Comparison of ENCODE assay signal across 1 cellular context in the genomic region with DNA sequence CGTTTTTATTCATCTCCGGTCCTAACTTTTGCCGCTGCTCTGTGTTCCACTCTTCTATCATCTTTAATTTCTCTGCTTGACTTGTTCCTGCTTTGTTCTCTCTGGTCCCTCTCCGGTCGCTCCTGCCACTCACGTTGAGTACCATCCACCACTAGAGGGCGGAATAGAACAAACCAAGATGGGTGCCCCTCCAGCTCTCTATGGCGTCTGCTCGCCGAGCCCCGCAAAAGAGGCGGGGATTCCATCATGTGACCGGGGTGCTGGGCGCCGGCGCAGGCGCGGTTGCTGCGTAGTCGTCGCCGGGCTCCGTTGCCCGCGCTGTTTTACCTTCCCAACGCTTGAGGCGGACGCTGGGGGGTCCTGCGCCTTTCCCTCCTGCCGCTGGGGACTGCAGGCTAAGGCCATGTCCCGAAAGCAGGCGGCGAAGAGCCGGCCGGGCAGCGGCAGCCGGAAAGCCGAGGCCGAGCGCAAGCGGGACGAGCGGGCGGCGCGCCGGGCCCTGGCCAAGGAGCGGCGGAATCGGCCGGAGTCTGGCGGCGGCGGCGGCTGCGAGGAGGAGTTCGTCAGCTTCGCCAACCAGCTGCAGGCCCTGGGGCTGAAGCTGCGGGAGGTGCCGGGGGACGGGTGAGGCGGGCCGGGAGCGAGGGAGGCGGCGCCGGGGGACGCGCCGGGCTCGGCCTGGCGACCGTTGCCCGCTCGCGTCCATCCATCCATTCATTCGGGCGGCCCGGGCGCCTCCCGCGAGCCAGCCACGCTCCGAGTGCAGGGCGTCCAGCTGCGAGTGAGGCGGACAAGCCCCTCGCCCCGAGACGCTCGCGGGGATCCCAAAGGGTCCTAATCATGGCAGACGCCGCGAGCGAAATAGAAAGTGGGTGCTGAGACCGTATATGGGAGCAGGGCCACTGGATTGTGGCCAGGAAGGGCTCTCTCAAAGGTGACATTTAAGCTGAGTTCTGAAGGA.
TF ChIP-seq lines count a peak whose summit lies in the region.

A gene with protein sequence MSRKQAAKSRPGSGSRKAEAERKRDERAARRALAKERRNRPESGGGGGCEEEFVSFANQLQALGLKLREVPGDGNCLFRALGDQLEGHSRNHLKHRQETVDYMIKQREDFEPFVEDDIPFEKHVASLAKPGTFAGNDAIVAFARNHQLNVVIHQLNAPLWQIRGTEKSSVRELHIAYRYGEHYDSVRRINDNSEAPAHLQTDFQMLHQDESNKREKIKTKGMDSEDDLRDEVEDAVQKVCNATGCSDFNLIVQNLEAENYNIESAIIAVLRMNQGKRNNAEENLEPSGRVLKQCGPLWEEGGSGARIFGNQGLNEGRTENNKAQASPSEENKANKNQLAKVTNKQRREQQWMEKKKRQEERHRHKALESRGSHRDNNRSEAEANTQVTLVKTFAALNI (plus strand): TSS at position 285 of the 961 bp plus-strand sequence. CDS start 119 bp downstream, at position 404.

TF ChIP-seq in HepG2, 621 proteins besides CTCF, POLR2A, EP300 and RAD21 (continued from another document and continues in another):
- TF ChIP-seq NR2F6 (IDR thresholded peaks at IDR 0.05), result no peak
- no peak for TF ChIP-seq NR2F6 (CRISPR knock-in tag; IDR thresholded peaks at IDR 0.05)
- no peak for TF ChIP-seq MATR3 (CRISPR knock-in tag; IDR thresholded peaks at IDR 0.05)
- no peak for TF ChIP-seq AHR (CRISPR knock-in tag; IDR thresholded peaks at IDR 0.05)
- TF ChIP-seq ISX (CRISPR knock-in tag; conservative IDR thresholded peaks at IDR 0.05), result no peak
- TF ChIP-seq HDAC1 (CRISPR knock-in tag; IDR thresholded peaks at IDR 0.05), result peak; percentile 85; the same call in 1 of the 2 replicates
- no peak for TF ChIP-seq ZNF746 (CRISPR knock-in tag; IDR thresholded peaks at IDR 0.05)
- TF ChIP-seq TBP (CRISPR knock-in tag; IDR thresholded peaks at IDR 0.05), result no peak
- no peak for TF ChIP-seq HOXA7 (CRISPR knock-in tag; IDR thresholded peaks at IDR 0.05)
- TF ChIP-seq, protein P1, sequence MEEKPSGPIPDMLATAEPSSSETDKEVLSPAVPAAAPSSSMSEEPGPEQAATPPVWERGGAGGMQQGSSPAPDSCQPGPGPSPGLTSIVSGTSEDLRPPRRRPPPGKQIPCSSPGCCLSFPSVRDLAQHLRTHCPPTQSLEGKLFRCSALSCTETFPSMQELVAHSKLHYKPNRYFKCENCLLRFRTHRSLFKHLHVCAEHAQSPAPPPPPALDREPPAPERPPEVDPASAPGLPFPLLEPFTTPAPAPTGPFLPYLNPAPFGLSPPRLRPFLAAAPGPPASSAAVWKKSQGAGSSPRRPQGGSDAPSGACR (CRISPR knock-in tag; IDR thresholded peaks at IDR 0.05), result peak; percentile 88; the same call in 1 of the 2 replicates
- TF ChIP-seq FOXM1 (CRISPR knock-in tag; IDR thresholded peaks at IDR 0.05), result no peak
- TF ChIP-seq, protein P2, sequence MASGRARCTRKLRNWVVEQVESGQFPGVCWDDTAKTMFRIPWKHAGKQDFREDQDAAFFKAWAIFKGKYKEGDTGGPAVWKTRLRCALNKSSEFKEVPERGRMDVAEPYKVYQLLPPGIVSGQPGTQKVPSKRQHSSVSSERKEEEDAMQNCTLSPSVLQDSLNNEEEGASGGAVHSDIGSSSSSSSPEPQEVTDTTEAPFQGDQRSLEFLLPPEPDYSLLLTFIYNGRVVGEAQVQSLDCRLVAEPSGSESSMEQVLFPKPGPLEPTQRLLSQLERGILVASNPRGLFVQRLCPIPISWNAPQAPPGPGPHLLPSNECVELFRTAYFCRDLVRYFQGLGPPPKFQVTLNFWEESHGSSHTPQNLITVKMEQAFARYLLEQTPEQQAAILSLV (CRISPR knock-in tag; IDR thresholded peaks at IDR 0.05; ENCODE audit: borderline replicate concordance), result peak; percentile 77; the same call in 1 of the 2 replicates
- no peak for TF ChIP-seq ZNF75D (CRISPR knock-in tag; IDR thresholded peaks at IDR 0.05; ENCODE audit: borderline replicate concordance)
- TF ChIP-seq, protein P3, sequence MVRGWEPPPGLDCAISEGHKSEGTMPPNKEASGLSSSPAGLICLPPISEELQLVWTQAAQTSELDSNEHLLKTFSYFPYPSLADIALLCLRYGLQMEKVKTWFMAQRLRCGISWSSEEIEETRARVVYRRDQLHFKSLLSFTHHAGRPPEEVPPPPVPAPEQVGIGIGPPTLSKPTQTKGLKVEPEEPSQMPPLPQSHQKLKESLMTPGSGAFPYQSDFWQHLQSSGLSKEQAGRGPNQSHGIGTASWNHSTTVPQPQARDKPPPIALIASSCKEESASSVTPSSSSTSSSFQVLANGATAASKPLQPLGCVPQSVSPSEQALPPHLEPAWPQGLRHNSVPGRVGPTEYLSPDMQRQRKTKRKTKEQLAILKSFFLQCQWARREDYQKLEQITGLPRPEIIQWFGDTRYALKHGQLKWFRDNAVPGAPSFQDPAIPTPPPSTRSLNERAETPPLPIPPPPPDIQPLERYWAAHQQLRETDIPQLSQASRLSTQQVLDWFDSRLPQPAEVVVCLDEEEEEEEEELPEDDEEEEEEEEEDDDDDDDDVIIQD (CRISPR knock-in tag; IDR thresholded peaks at IDR 0.05; ENCODE audit: low read depth), result peak; percentile 93
- TF ChIP-seq KDM6A (CRISPR knock-in tag; IDR thresholded peaks at IDR 0.05; ENCODE audit: low read depth), result no peak
- TF ChIP-seq, protein P4, sequence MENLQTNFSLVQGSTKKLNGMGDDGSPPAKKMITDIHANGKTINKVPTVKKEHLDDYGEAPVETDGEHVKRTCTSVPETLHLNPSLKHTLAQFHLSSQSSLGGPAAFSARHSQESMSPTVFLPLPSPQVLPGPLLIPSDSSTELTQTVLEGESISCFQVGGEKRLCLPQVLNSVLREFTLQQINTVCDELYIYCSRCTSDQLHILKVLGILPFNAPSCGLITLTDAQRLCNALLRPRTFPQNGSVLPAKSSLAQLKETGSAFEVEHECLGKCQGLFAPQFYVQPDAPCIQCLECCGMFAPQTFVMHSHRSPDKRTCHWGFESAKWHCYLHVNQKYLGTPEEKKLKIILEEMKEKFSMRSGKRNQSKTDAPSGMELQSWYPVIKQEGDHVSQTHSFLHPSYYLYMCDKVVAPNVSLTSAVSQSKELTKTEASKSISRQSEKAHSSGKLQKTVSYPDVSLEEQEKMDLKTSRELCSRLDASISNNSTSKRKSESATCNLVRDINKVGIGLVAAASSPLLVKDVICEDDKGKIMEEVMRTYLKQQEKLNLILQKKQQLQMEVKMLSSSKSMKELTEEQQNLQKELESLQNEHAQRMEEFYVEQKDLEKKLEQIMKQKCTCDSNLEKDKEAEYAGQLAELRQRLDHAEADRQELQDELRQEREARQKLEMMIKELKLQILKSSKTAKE (CRISPR knock-in tag; IDR thresholded peaks at IDR 0.05; ENCODE audit: borderline replicate concordance), result no peak
- TF ChIP-seq SMAD3 (CRISPR knock-in tag; IDR thresholded peaks at IDR 0.05), result 0 out of 2 replicates have a peak, but pooled peaks have one; percentile 38
- TF ChIP-seq NFATC3 (CRISPR knock-in tag; IDR thresholded peaks at IDR 0.05), result no peak
- TF ChIP-seq HMGA1 (CRISPR knock-in tag; conservative IDR thresholded peaks at IDR 0.05), result no peak
- TF ChIP-seq ZNF598 (CRISPR knock-in tag; IDR thresholded peaks at IDR 0.05; ENCODE audit: borderline replicate concordance), result no peak
- no peak for TF ChIP-seq ZNF251 (CRISPR knock-in tag; IDR thresholded peaks at IDR 0.05)
- TF ChIP-seq JUND (CRISPR knock-in tag; IDR thresholded peaks at IDR 0.05), result no peak
- TF ChIP-seq, protein P5, sequence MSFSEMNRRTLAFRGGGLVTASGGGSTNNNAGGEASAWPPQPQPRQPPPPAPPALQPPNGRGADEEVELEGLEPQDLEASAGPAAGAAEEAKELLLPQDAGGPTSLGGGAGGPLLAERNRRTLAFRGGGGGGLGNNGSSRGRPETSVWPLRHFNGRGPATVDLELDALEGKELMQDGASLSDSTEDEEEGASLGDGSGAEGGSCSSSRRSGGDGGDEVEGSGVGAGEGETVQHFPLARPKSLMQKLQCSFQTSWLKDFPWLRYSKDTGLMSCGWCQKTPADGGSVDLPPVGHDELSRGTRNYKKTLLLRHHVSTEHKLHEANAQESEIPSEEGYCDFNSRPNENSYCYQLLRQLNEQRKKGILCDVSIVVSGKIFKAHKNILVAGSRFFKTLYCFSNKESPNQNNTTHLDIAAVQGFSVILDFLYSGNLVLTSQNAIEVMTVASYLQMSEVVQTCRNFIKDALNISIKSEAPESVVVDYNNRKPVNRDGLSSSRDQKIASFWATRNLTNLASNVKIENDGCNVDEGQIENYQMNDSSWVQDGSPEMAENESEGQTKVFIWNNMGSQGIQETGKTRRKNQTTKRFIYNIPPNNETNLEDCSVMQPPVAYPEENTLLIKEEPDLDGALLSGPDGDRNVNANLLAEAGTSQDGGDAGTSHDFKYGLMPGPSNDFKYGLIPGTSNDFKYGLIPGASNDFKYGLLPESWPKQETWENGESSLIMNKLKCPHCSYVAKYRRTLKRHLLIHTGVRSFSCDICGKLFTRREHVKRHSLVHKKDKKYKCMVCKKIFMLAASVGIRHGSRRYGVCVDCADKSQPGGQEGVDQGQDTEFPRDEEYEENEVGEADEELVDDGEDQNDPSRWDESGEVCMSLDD (CRISPR knock-in tag; IDR thresholded peaks at IDR 0.05; ENCODE audit: borderline replicate concordance), result no peak; the same call in none of the 2 replicates
- TF ChIP-seq, protein P6, sequence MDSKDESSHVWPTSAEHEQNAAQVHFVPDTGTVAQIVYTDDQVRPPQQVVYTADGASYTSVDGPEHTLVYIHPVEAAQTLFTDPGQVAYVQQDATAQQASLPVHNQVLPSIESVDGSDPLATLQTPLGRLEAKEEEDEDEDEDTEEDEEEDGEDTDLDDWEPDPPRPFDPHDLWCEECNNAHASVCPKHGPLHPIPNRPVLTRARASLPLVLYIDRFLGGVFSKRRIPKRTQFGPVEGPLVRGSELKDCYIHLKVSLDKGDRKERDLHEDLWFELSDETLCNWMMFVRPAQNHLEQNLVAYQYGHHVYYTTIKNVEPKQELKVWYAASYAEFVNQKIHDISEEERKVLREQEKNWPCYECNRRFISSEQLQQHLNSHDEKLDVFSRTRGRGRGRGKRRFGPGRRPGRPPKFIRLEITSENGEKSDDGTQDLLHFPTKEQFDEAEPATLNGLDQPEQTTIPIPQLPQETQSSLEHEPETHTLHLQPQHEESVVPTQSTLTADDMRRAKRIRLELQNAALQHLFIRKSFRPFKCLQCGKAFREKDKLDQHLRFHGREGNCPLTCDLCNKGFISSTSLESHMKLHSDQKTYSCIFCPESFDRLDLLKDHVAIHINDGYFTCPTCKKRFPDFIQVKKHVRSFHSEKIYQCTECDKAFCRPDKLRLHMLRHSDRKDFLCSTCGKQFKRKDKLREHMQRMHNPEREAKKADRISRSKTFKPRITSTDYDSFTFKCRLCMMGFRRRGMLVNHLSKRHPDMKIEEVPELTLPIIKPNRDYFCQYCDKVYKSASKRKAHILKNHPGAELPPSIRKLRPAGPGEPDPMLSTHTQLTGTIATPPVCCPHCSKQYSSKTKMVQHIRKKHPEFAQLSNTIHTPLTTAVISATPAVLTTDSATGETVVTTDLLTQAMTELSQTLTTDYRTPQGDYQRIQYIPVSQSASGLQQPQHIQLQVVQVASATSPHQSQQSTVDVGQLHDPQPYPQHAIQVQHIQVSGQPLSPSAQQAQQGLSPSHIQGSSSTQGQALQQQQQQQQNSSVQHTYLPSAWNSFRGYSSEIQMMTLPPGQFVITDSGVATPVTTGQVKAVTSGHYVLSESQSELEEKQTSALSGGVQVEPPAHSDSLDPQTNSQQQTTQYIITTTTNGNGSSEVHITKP (CRISPR knock-in tag; IDR thresholded peaks at IDR 0.05; ENCODE audit: low read depth), result 0 out of 2 replicates have a peak, but pooled peaks have one; percentile 24
- TF ChIP-seq, protein P7, sequence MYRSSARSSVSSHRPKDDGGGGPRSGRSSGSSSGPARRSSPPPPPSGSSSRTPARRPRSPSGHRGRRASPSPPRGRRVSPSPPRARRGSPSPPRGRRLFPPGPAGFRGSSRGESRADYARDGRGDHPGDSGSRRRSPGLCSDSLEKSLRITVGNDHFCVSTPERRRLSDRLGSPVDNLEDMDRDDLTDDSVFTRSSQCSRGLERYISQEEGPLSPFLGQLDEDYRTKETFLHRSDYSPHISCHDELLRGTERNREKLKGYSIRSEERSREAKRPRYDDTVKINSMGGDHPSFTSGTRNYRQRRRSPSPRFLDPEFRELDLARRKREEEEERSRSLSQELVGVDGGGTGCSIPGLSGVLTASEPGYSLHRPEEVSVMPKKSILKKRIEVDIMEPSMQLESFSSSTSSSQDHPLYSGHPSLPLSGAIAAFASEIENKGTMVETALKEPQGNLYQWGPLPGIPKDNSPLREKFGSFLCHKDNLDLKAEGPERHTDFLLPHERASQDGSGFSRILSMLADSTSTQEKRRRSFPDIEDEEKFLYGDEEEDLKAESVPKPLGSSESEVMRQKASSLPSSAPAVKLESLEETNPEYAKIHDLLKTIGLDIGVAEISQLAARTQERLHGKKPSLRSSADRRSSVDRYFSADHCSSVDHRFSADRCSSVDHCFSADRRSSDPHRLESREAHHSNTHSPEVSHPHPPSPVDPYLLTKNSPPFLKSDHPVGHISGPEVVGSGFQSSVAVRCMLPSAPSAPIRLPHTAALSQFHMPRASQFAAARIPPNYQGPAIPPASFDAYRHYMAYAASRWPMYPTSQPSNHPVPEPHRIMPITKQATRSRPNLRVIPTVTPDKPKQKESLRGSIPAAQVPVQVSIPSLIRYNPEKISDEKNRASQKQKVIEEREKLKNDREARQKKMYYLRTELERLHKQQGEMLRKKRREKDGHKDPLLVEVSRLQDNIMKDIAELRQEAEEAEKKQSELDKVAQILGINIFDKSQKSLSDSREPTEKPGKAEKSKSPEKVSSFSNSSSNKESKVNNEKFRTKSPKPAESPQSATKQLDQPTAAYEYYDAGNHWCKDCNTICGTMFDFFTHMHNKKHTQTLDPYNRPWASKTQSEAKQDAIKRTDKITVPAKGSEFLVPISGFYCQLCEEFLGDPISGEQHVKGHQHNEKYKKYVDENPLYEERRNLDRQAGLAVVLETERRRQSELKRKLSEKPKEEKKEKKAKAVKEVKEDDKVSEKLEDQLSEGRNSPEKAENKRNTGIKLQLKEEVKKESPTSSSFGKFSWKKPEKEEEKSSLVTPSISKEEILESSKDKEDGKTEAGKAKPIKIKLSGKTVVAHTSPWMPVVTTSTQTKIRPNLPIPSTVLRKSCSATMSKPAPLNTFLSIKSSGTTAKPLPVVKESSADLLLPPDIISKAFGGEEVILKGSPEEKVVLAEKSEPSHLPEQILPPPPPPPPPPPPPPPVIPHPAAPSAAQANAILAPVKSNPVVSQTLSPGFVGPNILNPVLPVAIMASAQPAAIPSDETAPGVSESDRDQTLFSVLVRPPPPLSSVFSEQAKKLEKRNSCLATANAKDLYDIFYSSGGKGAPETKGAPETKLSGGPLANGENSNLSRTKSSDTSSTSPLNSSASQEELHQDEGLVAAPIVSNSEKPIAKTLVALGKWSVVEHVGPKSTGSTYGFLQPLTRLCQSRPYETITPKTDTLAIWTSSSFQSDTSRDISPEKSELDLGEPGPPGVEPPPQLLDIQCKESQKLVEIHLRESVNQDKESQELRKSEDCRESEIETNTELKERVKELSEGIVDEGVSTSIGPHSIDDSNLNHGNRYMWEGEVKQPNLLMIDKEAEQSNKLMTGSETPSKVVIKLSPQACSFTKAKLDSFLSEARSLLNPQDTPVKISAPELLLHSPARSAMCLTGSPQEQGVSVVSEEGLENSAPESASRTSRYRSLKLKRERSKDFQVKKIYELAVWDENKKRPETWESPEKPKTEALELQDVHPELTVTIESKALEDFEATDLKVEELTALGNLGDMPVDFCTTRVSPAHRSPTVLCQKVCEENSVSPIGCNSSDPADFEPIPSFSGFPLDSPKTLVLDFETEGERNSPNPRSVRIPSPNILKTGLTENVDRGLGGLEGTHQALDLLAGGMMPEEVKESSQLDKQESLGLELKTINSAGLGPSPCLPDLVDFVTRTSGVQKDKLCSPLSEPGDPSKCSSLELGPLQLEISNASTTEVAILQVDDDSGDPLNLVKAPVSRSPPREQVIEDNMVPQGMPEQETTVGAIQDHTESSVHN (CRISPR knock-in tag; IDR thresholded peaks at IDR 0.05), result no peak
- TF ChIP-seq SNAI1 (CRISPR knock-in tag; IDR thresholded peaks at IDR 0.05; ENCODE audit: borderline replicate concordance), result 0 out of 2 replicates have a peak, but pooled peaks have one; percentile 62
- TF ChIP-seq ZNF772 (CRISPR knock-in tag; IDR thresholded peaks at IDR 0.05), result no peak
- TF ChIP-seq, protein P8, sequence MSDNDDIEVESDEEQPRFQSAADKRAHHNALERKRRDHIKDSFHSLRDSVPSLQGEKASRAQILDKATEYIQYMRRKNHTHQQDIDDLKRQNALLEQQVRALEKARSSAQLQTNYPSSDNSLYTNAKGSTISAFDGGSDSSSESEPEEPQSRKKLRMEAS (IDR thresholded peaks at IDR 0.05), result peak; percentile 85
- no peak for TF ChIP-seq ZNF557 (CRISPR knock-in tag; IDR thresholded peaks at IDR 0.05)
